26 cellular contexts compared by ENCODE assay signal in genomic region chr10:89233033-89233432, GRCh38. TPM values are rescaled to one million over a fixed set of nuclear protein-coding genes. Genes with fewer than 3 reads are reported as not detected.
A peak's percentile ranks its signal among the peaks of the same experiment; 100 is the strongest.
DNase-seq lines count a peak whose midpoint lies in the region; ATAC-seq and TF ChIP-seq lines count a peak whose summit lies in the region.
"Had no signal": no experiment of that assay in that cellular context is flagged by ENCODE, and none has a peak within 500 bp of the region (broad histone marks: within the 10 kb centered on the region; RNA-seq: fewer than 3 reads in every experiment).

No MANE protein-coding gene starts in this region.

- no CpG with 5 or more reads among the region's 2 CpGs for WGBS in H9 (ENCODE audit: extremely low coverage, insufficient read length, low lambda C conversion rate)

- H3K9me3 Mint-ChIP-seq in H9 = peaks cover 11 to 12% of the 10 kb centered on the region in 2 experiments; a peak in 4 of 5 replicates
- H3K9me3 Mint-ChIP-seq: CD8-positive, alpha-beta memory T cell had no signal

- H3K27ac Mint-ChIP-seq in H9 = no peak overlapping the region

- H2BK120ac ChIP-seq in H9 (ENCODE audit: low read depth, low read length, poor library complexity, severe bottlenecking) = no peak overlapping the region

- H2BK15ac ChIP-seq in H9 (ENCODE audit: low read depth, low read length) = no peak overlapping the region

- H3K4me1 ChIP-seq in lower lobe of right lung (peaks cover 11% of the 10 kb centered on the region), H9 (ENCODE audit: insufficient read depth, low read length) (no peaks in the 10 kb centered on the region; the same call in 1 of the 2 replicates)
- H3K4me1 ChIP-seq: A549 had no signal

- peaks cover 2% of the 10 kb centered on the region for H3K27me3 Mint-ChIP-seq in H9 (ENCODE audit: low read depth)
- H3K27me3 Mint-ChIP-seq: CD8-positive, alpha-beta memory T cell had no signal

- H4K91ac ChIP-seq in H9 (ENCODE audit: insufficient read length, low read depth, low read length) = no peak overlapping the region

- H3K9me3 ChIP-seq in lower lobe of right lung (no peaks in the 10 kb centered on the region), H9 (ENCODE audit: control insufficient read depth, low read depth, low read length) (peaks cover 7% of the 10 kb centered on the region)
- H3K9me3 ChIP-seq: A549, SK-N-SH had no signal

- no peak overlapping the region for H3K18ac ChIP-seq in H9 (ENCODE audit: insufficient read length, low read depth, low read length)

- H3K79me1 ChIP-seq in H9 (ENCODE audit: insufficient read depth, low read depth, low read length, poor library complexity, severe bottlenecking) = no peaks in the 10 kb centered on the region

- no peak overlapping the region for H2AFZ ChIP-seq in H9 (ENCODE audit: low read length)

- no peak for ATAC-seq in lower lobe of right lung
- ATAC-seq in HG02588 (IDR thresholded peaks at IDR 0.05; ENCODE audit: unreplicated experiment) = no peak
- no peak for ATAC-seq in GM21717 (IDR thresholded peaks at IDR 0.05; ENCODE audit: unreplicated experiment)
- ATAC-seq: A549, K562, PC-3 had no signal

- no peak overlapping the region for H3K56ac ChIP-seq in H9 (ENCODE audit: insufficient read length, low read depth, low read length)

- no peak overlapping the region for H3K4ac ChIP-seq in H9 (ENCODE audit: low read depth, low read length)

- H3K23ac ChIP-seq in H9 (ENCODE audit: insufficient read length, low read depth, low read length) = no peak overlapping the region

- H3K4me3 ChIP-seq in lower lobe of right lung = no peak overlapping the region
- H3K4me3 ChIP-seq: A549, K562 had no signal

- H3K79me2 ChIP-seq in H9 (ENCODE audit: insufficient read depth, low read length) = no peaks in the 10 kb centered on the region

- in situ Hi-C loops in G401 (cut with HindIII; ENCODE audit: low sequenced_read_pairs) = no loop called here

- no peak overlapping the region for H4K5ac ChIP-seq in H9 (ENCODE audit: insufficient read length, low read depth, low read length)

- intact Hi-C loops in lower lobe of right lung (cut with DNase I) = no loop called here

- H2BK20ac ChIP-seq in H9 (ENCODE audit: low read depth, low read length, poor library complexity, severe bottlenecking) = no peak overlapping the region

- H3K27ac ChIP-seq in cingulate gyrus (ENCODE audit: low read depth, low read length) (peak overlapping the region; percentile 93), substantia nigra (ENCODE audit: low read depth, low read length, poor library complexity, severe bottlenecking) (peak overlapping the region; percentile 95), lower lobe of right lung (no peak overlapping the region), H9 (ENCODE audit: insufficient read length, low read depth, low read length) (no peak overlapping the region)
- H3K27ac ChIP-seq: A549 had no signal

- peak; percentile 18 for DNase-seq in G401 (ENCODE audit: low spot score)
- DNase-seq in inferior parietal cortex (ENCODE audit: extremely low spot score) = peak; percentile 67
- peak in 2 of 49 donors; percentile 35 to 37 for DNase-seq in substantia nigra (lab: John Stamatoyannopoulos, UW)
- no peak for DNase-seq in lower lobe of right lung
- no peak for DNase-seq in H9
- DNase-seq: AML-193; Calu3; CD8-positive, alpha-beta memory T cell; DMS153; DND-41; Kasumi-1; NCI-H1092 treated with DMSO at 0.1 percent for 48 hours; NCI-H1436; NCI-H187 treated with DMSO at 0.1 percent for 48 hours; NCI-H446; NCI-H524 treated with DMSO at 0.1 percent for 48 hours; NCI-H82; NK-92 treated with Interleukin-12 subunit alpha and Interleukin-12 subunit beta, amount 100 ng/mL, for 24 hours; PC-3; SK-N-SH had no signal

- no peak overlapping the region for H3K9ac ChIP-seq in H9 (ENCODE audit: extremely low read depth, insufficient read length, low read length)
- H3K9ac ChIP-seq: SK-N-SH had no signal

- H3K4me3 Mint-ChIP-seq in H9 = no peak overlapping the region
- H3K4me3 Mint-ChIP-seq: CD14-positive monocyte; CD8-positive, alpha-beta memory T cell had no signal

- no peak overlapping the region for H3T11ph ChIP-seq in H9 (ENCODE audit: low read length)

- H2BK5ac ChIP-seq in H9 (ENCODE audit: insufficient read length, low read length) = no peak overlapping the region

- H2AK5ac ChIP-seq in H9 (ENCODE audit: insufficient read length, low read length) = no peak overlapping the region

- TF ChIP-seq CTCF in lower lobe of right lung (IDR thresholded peaks at IDR 0.05) = no peak
- no peak for TF ChIP-seq CTCF in H9 (conservative IDR thresholded peaks at IDR 0.05)

- no peak overlapping the region for H2BK12ac ChIP-seq in H9 (ENCODE audit: insufficient read length, low read depth, low read length)

- peaks cover 16 to 17% of the 10 kb centered on the region in 2 experiments for H3K4me1 Mint-ChIP-seq in H9

- H3K27me3 ChIP-seq in lower lobe of right lung (ENCODE audit: low read depth) (no peaks in the 10 kb centered on the region), H9 (ENCODE audit: insufficient read depth, low read length) (no peaks in the 10 kb centered on the region)

- H3K23me2 ChIP-seq in H9 (ENCODE audit: insufficient read length, low read depth, low read length, poor library complexity, severe bottlenecking) = no peaks in the 10 kb centered on the region

- no peak overlapping the region for H3K4me2 ChIP-seq in H9 (ENCODE audit: insufficient read depth, insufficient read length, low read length)
- H3K4me2 ChIP-seq: A549, SK-N-SH had no signal

- no peaks in the 10 kb centered on the region for H4K20me1 ChIP-seq in H9 (ENCODE audit: control insufficient read depth, insufficient read depth, insufficient read length)

- H3K14ac ChIP-seq in H9 (ENCODE audit: insufficient read depth, low read length) = no peak overlapping the region

- H3K36me3 ChIP-seq in lower lobe of right lung = peaks cover 33% of the 10 kb centered on the region

- H4K8ac ChIP-seq in H9 (replicated peaks; ENCODE audit: insufficient read length, low read depth, low read length) = no peak overlapping the region

- H3K36me3 Mint-ChIP-seq in H9 (ENCODE audit: insufficient read depth in 1 of 3, low read depth in 3 of 3) = peaks cover 11 to 18% (median 13%) of the 10 kb centered on the region in 3 experiments

RNA-seq across cellular contexts. Expression of gene LIPA, which starts 18.5 kb away (rescaled TPM):
- total RNA-seq in G401 (2014; rRNA removed; shearing (Covaris generic)) = 23.0 and 32.1 TPM in 2 replicates
- total RNA-seq in lower lobe of right lung (174 TPM), H9 (2021) (20.0 and 20.9 TPM in 2 replicates)

RNA-seq across cellular contexts. Expression of gene CH25H, which starts 25.9 kb away (rescaled TPM):
- total RNA-seq in G401 (2014; rRNA removed; shearing (Covaris generic)) = not detected in 2 replicates
- total RNA-seq in lower lobe of right lung = 4.4 TPM
- total RNA-seq in H9 (2021) = 0.88 and 1.0 TPM in 2 replicates
- total RNA-seq: Calu3; CD8-positive, alpha-beta memory T cell; K562; PC-3 had no signal

Comparison
In these comparisons a context has a peak if more than half of its experiments do, and no peak if none do; other contexts are left out.
1. DNase-seq: peak in G401 (single experiment) and inferior parietal cortex (single experiment); none in lower lobe of right lung (single experiment) and H9 (single experiment).
2. H3K27ac ChIP-seq: peak in cingulate gyrus (single experiment) and substantia nigra (single experiment); none in lower lobe of right lung (single experiment) and H9 (single experiment).